ENCODE assay signal across 8 cellular contexts in genomic region chr11:106091480-106092123, GRCh38. TPM values are rescaled to one million over a fixed set of nuclear protein-coding genes. Genes with fewer than 3 reads are reported as not detected.
DNase-seq lines count a peak whose midpoint lies in the region; ATAC-seq and TF ChIP-seq lines count a peak whose summit lies in the region.

No MANE protein-coding gene starts in this region.

- no peak overlapping the region for H3K9ac ChIP-seq in fibroblast of lung (ENCODE audit: insufficient read depth, low read length)

- peak; percentile 96 for ATAC-seq in GM21423 (IDR thresholded peaks at IDR 0.05; ENCODE audit: unreplicated experiment)
- ATAC-seq in HG03565 (IDR thresholded peaks at IDR 0.05; ENCODE audit: unreplicated experiment) = peak; percentile 99

- H3K36me3 ChIP-seq in fibroblast of lung (ENCODE audit: control insufficient read depth, insufficient read depth, low read length) (peaks cover 5% of the 10 kb centered on the region), HAP-1 (replicated peaks) (peaks cover 65% of the 10 kb centered on the region)

- in situ Hi-C loops in HAP-1 (cut with MboI; ENCODE audit: low sequenced_read_pairs) (no loop called here), G401 (cut with HindIII; ENCODE audit: low sequenced_read_pairs) (no loop called here)

- peaks cover 24% of the 10 kb centered on the region for H3K79me2 ChIP-seq in fibroblast of lung (ENCODE audit: control insufficient read depth, insufficient read depth, low read length)

- no peak overlapping the region for H2AFZ ChIP-seq in fibroblast of lung (ENCODE audit: low read length)

- H3K4me1 ChIP-seq in fibroblast of lung (ENCODE audit: control insufficient read depth, extremely low read depth, insufficient read depth, low read length) = peaks cover 5% of the 10 kb centered on the region
- peaks cover 12% of the 10 kb centered on the region for H3K4me1 ChIP-seq in HAP-1

- no peaks in the 10 kb centered on the region for H4K20me1 ChIP-seq in fibroblast of lung (ENCODE audit: control insufficient read depth, extremely low read depth, insufficient read depth, low read length)

- TF ChIP-seq CTCF in GM12865 (IDR thresholded peaks at IDR 0.05; ENCODE audit: insufficient read depth, low read depth, low read length, missing control alignments) (no peak), fibroblast of lung (conservative IDR thresholded peaks at IDR 0.05 in 1 of 2, IDR thresholded peaks at IDR 0.05 in 1 of 2; ENCODE audit: low read depth in 1 of 2, low read length in 2 of 2) (no peak)

- no peaks in the 10 kb centered on the region for H3K9me3 ChIP-seq in fibroblast of lung (ENCODE audit: control insufficient read depth, insufficient read depth, low read depth, low read length)
- no peaks in the 10 kb centered on the region for H3K9me3 ChIP-seq in HAP-1

- H3K27me3 ChIP-seq in fibroblast of lung (ENCODE audit: control insufficient read depth, insufficient read depth, low read length) (no peaks in the 10 kb centered on the region), HAP-1 (ENCODE audit: low read depth) (no peaks in the 10 kb centered on the region)

- peak overlapping the region; percentile 48 for H3K4me2 ChIP-seq in fibroblast of lung (ENCODE audit: extremely low read depth, insufficient read depth, low read length)

- DNase-seq in GM12865 (ENCODE audit: low read depth) = peak; percentile 85
- peak; percentile 84 to 88 for DNase-seq in fibroblast of lung (ENCODE audit: low read depth in 2 of 2)
- no peak for DNase-seq in effector CD8-positive, alpha-beta T cell (lab: John Stamatoyannopoulos, UW)
- no peak for DNase-seq in HAP-1 (ENCODE audit: low spot score in 2 of 2)
- DNase-seq in G401 (ENCODE audit: low spot score) = no peak
- no peak for DNase-seq in mesenteric fat pad (ENCODE audit: low spot score)

- no peak overlapping the region; the same call in 1 of the 2 replicates for H3K4me3 ChIP-seq in GM12865 (ENCODE audit: low read depth, low read length)
- H3K4me3 ChIP-seq in fibroblast of lung (replicated peaks in 1 of 4; ENCODE audit: control extremely low read depth in 1 of 4, insufficient read depth in 1 of 4, low read depth in 3 of 4, low read length in 4 of 4) = no peak overlapping the region
- H3K4me3 ChIP-seq in HAP-1 = no peak overlapping the region

- H3K27ac ChIP-seq in fibroblast of lung (ENCODE audit: insufficient read depth, low read length) = no peak overlapping the region

RNA-seq across cellular contexts. Expression of gene AASDHPPT, which starts 14.1 kb away (rescaled TPM):
- total RNA-seq in fibroblast of lung = 42.1 and 55.0 TPM in 2 replicates
- polyA plus RNA-seq in fibroblast of lung = 34.1 and 37.9 TPM in 2 replicates
- polyA plus RNA-seq in fibroblast of lung (2012) = 21.3 and 25.1 TPM in 2 replicates
- 2.8 and 7.9 TPM in 2 replicates for polyA minus RNA-seq in fibroblast of lung (ENCODE audit: low replicate concordance)
- total RNA-seq in G401 (2014; rRNA removed; shearing (Covaris generic)) = 83.6 and 120 TPM in 2 replicates
- total RNA-seq in mesenteric fat pad = 21.9 TPM

RNA-seq across cellular contexts. Expression of gene KBTBD3, which starts 14.5 kb away (rescaled TPM):
- total RNA-seq in fibroblast of lung = 4.9 and 12.4 TPM in 2 replicates
- polyA plus RNA-seq in fibroblast of lung = 2.2 and 2.5 TPM in 2 replicates
- polyA plus RNA-seq in fibroblast of lung (2012) = 2.9 and 3.7 TPM in 2 replicates
- 7.9 TPM in 1 of 2 replicates, not detected in the other for polyA minus RNA-seq in fibroblast of lung (ENCODE audit: low replicate concordance)
- 0.86 and 1.9 TPM in 2 replicates for total RNA-seq in G401 (2014; rRNA removed; shearing (Covaris generic))
- 3.1 TPM for total RNA-seq in mesenteric fat pad

Comparison
In these comparisons a context has a peak if more than half of its experiments do, and no peak if none do; other contexts are left out.
1. DNase-seq: peak in GM12865 (single experiment) and fibroblast of lung (2 of 2); none in effector CD8-positive, alpha-beta T cell (single experiment), HAP-1 (0 of 2), G401 (single experiment) and mesenteric fat pad (single experiment).